Comparison of ENCODE assay signal across 21 cellular contexts in the genomic region with DNA sequence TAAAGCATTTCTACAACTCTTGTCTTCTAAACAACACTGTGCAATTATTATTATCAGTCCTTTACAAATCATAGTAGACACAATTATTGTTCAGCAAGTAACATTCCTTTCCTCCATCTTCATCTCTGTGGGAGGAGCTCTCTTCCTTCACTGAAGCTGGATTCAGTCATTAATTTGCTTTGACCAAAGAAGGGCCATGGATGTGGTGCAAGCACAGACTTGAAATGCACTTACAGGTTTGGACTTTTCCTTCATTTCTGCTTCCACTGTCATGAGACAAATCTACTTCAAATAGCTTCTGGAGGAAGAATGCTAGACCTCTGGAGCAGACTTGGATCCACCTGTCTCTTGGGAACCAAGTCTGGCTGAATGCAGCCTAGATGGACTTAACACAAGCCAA.
"Had no signal": no experiment of that assay in that cellular context is flagged by ENCODE, and none has a peak within 500 bp of the region (broad histone marks: within the 10 kb centered on the region; RNA-seq: fewer than 3 reads in every experiment).

No MANE protein-coding gene starts in this region.

- H3K4me1 ChIP-seq: SJSA1 had no signal

- DNase-seq: IMR-90, Karpas-422, KG1, MG63, NCI-H1092, NCI-H1105 treated with DMSO at 0.1 percent for 48 hours, NCI-H146, NCI-H1694 treated with DMSO at 0.1 percent for 48 hours, NCI-H2029, NCI-H2081 treated with DMSO at 0.1 percent for 48 hours, NCI-H2227 treated with DMSO at 0.1 percent for 48 hours, NCI-H524, NCI-H526 treated with DMSO at 0.1 percent for 48 hours, NCI-H774, Right ventricle myocardium superior, RPMI8226, SIG-M5, SW 1271 had no signal

- H3K36me3 ChIP-seq: MG63, SJSA1 had no signal

- H3K27me3 ChIP-seq: MG63, SJSA1 had no signal

- H3K9me3 ChIP-seq: MG63, SJSA1 had no signal

- H3K27ac ChIP-seq: SJSA1, SK-N-MC had no signal

- ATAC-seq: HepG2 had no signal

- H3K4me3 ChIP-seq: MG63, SJSA1, SK-N-MC had no signal
